In genomic region chr10:3763852-3764625, GRCh38 we compare ENCODE assay signal across 11 cellular contexts. TPM values are rescaled to one million over a fixed set of nuclear protein-coding genes. Genes with fewer than 3 reads are reported as not detected.
DNase-seq lines count a peak whose midpoint lies in the region; ATAC-seq and TF ChIP-seq lines count a peak whose summit lies in the region.
"Had no signal": no experiment of that assay in that cellular context is flagged by ENCODE, and none has a peak within 500 bp of the region (broad histone marks: within the 10 kb centered on the region; RNA-seq: fewer than 3 reads in every experiment).

No MANE protein-coding gene starts in this region.

- H3K36me3 Mint-ChIP-seq in activated CD8-positive, alpha-beta T cell treated with anti-CD3 and anti-CD28 coated beads, Interleukin-2, amount 10 ng/mL, durations not matched to agents 7 days and 5 days (ENCODE audit: low read depth) = peaks cover 5% of the 10 kb centered on the region
- peaks cover 3% of the 10 kb centered on the region for H3K36me3 Mint-ChIP-seq in activated CD8-positive, alpha-beta T cell treated with anti-CD3 and anti-CD28 coated beads for 36 hours (ENCODE audit: low read depth)

- 66% methylated on average over 8 of the region's 8 CpGs for WGBS in SK-N-SH (ENCODE audit: low lambda C conversion rate)
- 45 to 59% (median 55%) methylated on average over 8 of the region's 8 CpGs for WGBS in stomach, 5 donors

- DNase-seq in activated CD8-positive, alpha-beta T cell treated with anti-CD3 and anti-CD28 coated beads, Interleukin-2, amount 10 ng/mL, durations not matched to agents 7 days and 5 days = no peak
- DNase-seq in activated CD8-positive, alpha-beta T cell treated with anti-CD3 and anti-CD28 coated beads for 36 hours = no peak
- no peak for DNase-seq in SK-N-SH
- DNase-seq in fibroblast of the aortic adventitia (ENCODE audit: low read depth) = peak; percentile 80
- no peak for DNase-seq in stomach
- no peak for DNase-seq in SIG-M5 (lab: John Stamatoyannopoulos, UW)
- DNase-seq in activated effector memory CD4-positive, alpha-beta T cell treated with anti-CD3 and anti-CD28 coated beads, Interleukin-2, amount 50 U/mL, for 16 hours = no peak
- DNase-seq: GOT3, NCI-H2171 treated with DMSO at 0.1 percent for 48 hours had no signal

- H3K36me3 ChIP-seq in SK-N-SH (replicated peaks in 1 of 2; ENCODE audit: control insufficient read depth in 1 of 2, insufficient read depth in 2 of 2, low read length in 1 of 2) (no peaks in the 10 kb centered on the region), stomach (no peaks in the 10 kb centered on the region)
- H3K36me3 ChIP-seq: heart left ventricle had no signal

- no peaks in the 10 kb centered on the region for H3K79me2 ChIP-seq in SK-N-SH (ENCODE audit: insufficient read depth)

- no peaks in the 10 kb centered on the region for H3K9me3 Mint-ChIP-seq in activated CD8-positive, alpha-beta T cell treated with anti-CD3 and anti-CD28 coated beads, Interleukin-2, amount 10 ng/mL, durations not matched to agents 7 days and 5 days (ENCODE audit: insufficient read depth)
- H3K9me3 Mint-ChIP-seq in activated CD8-positive, alpha-beta T cell treated with anti-CD3 and anti-CD28 coated beads for 36 hours = peaks cover 4% of the 10 kb centered on the region

- intact Hi-C loops in activated CD8-positive, alpha-beta T cell treated with anti-CD3 and anti-CD28 coated beads for 36 hours (cut with micrococcal nuclease) = no loop called here
- intact Hi-C loops in stomach (cut with DNase I; ENCODE audit: low total_unique reads) = no loop called here

- no peak for TF ChIP-seq POLR2A in stomach (IDR thresholded peaks at IDR 0.05)

- H3K9me3 ChIP-seq in SK-N-SH (no peaks in the 10 kb centered on the region), stomach (no peaks in the 10 kb centered on the region)
- H3K9me3 ChIP-seq: heart left ventricle had no signal

- H3F3A ChIP-seq in SK-N-SH (replicated peaks; ENCODE audit: insufficient read depth) = peaks cover 14% of the 10 kb centered on the region

- peak overlapping the region; percentile 59 for H3K4me3 Mint-ChIP-seq in activated CD8-positive, alpha-beta T cell treated with anti-CD3 and anti-CD28 coated beads, Interleukin-2, amount 10 ng/mL, durations not matched to agents 7 days and 5 days
- H3K4me3 Mint-ChIP-seq in activated CD8-positive, alpha-beta T cell treated with anti-CD3 and anti-CD28 coated beads for 36 hours = no peak overlapping the region

- TF ChIP-seq EP300 in SK-N-SH (IDR thresholded peaks at IDR 0.05; ENCODE audit: borderline replicate concordance in 1 of 2, low read depth in 1 of 2, low read length in 1 of 2) (peak in 1 of 2 experiments; percentile 30; a peak in 1 of 4 replicates), stomach (IDR thresholded peaks at IDR 0.05) (no peak)

- peak overlapping the region; percentile 73 for H3K27ac Mint-ChIP-seq in activated CD8-positive, alpha-beta T cell treated with anti-CD3 and anti-CD28 coated beads, Interleukin-2, amount 10 ng/mL, durations not matched to agents 7 days and 5 days
- no peak overlapping the region for H3K27ac Mint-ChIP-seq in activated CD8-positive, alpha-beta T cell treated with anti-CD3 and anti-CD28 coated beads for 36 hours

- H2AFZ ChIP-seq in SK-N-SH (ENCODE audit: low read depth) = no peak overlapping the region

- H3K9ac ChIP-seq in SK-N-SH = peak overlapping the region; percentile 43; the same call in 1 of the 2 replicates

- H3K4me2 ChIP-seq in SK-N-SH = 0 out of 2 replicates have a peak overlapping the region, but pooled peaks have one; percentile 12

- no peaks in the 10 kb centered on the region for H3K9me2 ChIP-seq in SK-N-SH

- no peak for TF ChIP-seq CTCF in activated CD8-positive, alpha-beta T cell treated with anti-CD3 and anti-CD28 coated beads for 36 hours (IDR thresholded peaks at IDR 0.05)
- no peak for TF ChIP-seq CTCF in SK-N-SH (IDR thresholded peaks at IDR 0.05)
- TF ChIP-seq CTCF in fibroblast of the aortic adventitia (IDR thresholded peaks at IDR 0.05; ENCODE audit: insufficient read depth, low read length) = no peak
- no peak for TF ChIP-seq CTCF in stomach (IDR thresholded peaks at IDR 0.05)

- ATAC-seq in activated CD8-positive, alpha-beta T cell treated with anti-CD3 and anti-CD28 coated beads, Interleukin-2, amount 10 ng/mL, durations not matched to agents 7 days and 5 days = no peak
- ATAC-seq in activated CD8-positive, alpha-beta T cell treated with anti-CD3 and anti-CD28 coated beads for 36 hours = no peak
- no peak for ATAC-seq in GM19035 (IDR thresholded peaks at IDR 0.05; ENCODE audit: unreplicated experiment)

- peaks cover 23 to 27% of the 10 kb centered on the region in 2 experiments for H3K4me1 ChIP-seq in SK-N-SH (ENCODE audit: control insufficient read depth in 1 of 2, insufficient read depth in 2 of 2, low read depth in 1 of 2, low read length in 1 of 2)
- H3K4me1 ChIP-seq in stomach = peaks cover 9 to 49% (median 14%) of the 10 kb centered on the region in 4 donors

- no peaks in the 10 kb centered on the region for H4K20me1 ChIP-seq in SK-N-SH (ENCODE audit: insufficient read depth)

- POLR2A ChIA-PET in activated CD8-positive, alpha-beta T cell treated with anti-CD3 and anti-CD28 coated beads, Interleukin-2, amount 10 ng/mL, durations not matched to agents 7 days and 5 days (lab: Charles Lee) = interaction anchor here (0.5 to 6.6 kb wide), 6 partner anchors 8 to 143 kb away, joined by 3 to 97 read pairs (median 3); partner anchors contain the start of gene KLF6
- POLR2A ChIA-PET in activated CD8-positive, alpha-beta T cell treated with anti-CD3 and anti-CD28 coated beads for 36 hours (lab: Charles Lee) = interaction anchor here (0.5 to 5.4 kb wide), 8 partner anchors 8 to 151 kb away, joined by 3 to 61 read pairs (median 6); partner anchors contain the start of gene KLF6
- POLR2A ChIA-PET in SK-N-SH (lab: Yijun Ruan, JAX) = interaction anchor here (1.2 kb wide), 1 partner anchor 21 kb away, joined by 3 read pairs; the partner anchor contains the start of gene KLF6

- H3K27me3 ChIP-seq in SK-N-SH (ENCODE audit: insufficient read depth) = no peaks in the 10 kb centered on the region
- H3K27me3 ChIP-seq in stomach = no peaks in the 10 kb centered on the region
- H3K27me3 ChIP-seq: heart left ventricle had no signal

- CTCF ChIA-PET in activated CD8-positive, alpha-beta T cell treated with anti-CD3 and anti-CD28 coated beads, Interleukin-2, amount 10 ng/mL, durations not matched to agents 7 days and 5 days (lab: Charles Lee) = interaction anchor here (0.8 to 2.7 kb wide), 4 partner anchors 10 to 47 kb away, joined by 3 to 9 read pairs (median 4); no protein-coding TSS in a partner anchor
- CTCF ChIA-PET in activated CD8-positive, alpha-beta T cell treated with anti-CD3 and anti-CD28 coated beads for 36 hours (lab: Charles Lee) = interaction anchor here (1.3 kb wide), 1 partner anchor 11 kb away, joined by 4 read pairs; no protein-coding TSS in a partner anchor
- CTCF ChIA-PET in SK-N-SH (lab: Yijun Ruan, JAX) = no interaction called here

- H3K27ac ChIP-seq in SK-N-SH (ENCODE audit: low read depth in 2 of 2, low read length in 1 of 2) = peak overlapping the region in 1 of 2 experiments; percentile 65; a peak in 2 of 4 replicates
- peak overlapping the region in 3 of 5 donors; percentile 59 to 72 (median 71) for H3K27ac ChIP-seq in stomach

- H3K4me1 Mint-ChIP-seq in activated CD8-positive, alpha-beta T cell treated with anti-CD3 and anti-CD28 coated beads, Interleukin-2, amount 10 ng/mL, durations not matched to agents 7 days and 5 days (ENCODE audit: low read depth) = peaks cover 77% of the 10 kb centered on the region
- H3K4me1 Mint-ChIP-seq in activated CD8-positive, alpha-beta T cell treated with anti-CD3 and anti-CD28 coated beads for 36 hours (ENCODE audit: low read depth) = peaks cover 70% of the 10 kb centered on the region

- TF ChIP-seq RAD21 in SK-N-SH (IDR thresholded peaks at IDR 0.05; ENCODE audit: low read length) = no peak

- H3K4me3 ChIP-seq in SK-N-SH (ENCODE audit: low read depth in 2 of 2, low read length in 1 of 2) (no peak overlapping the region), fibroblast of the aortic adventitia (ENCODE audit: low read depth, low read length) (no peak overlapping the region), stomach (no peak overlapping the region)
- H3K4me3 ChIP-seq: heart left ventricle had no signal

- H3K27me3 Mint-ChIP-seq in activated CD8-positive, alpha-beta T cell treated with anti-CD3 and anti-CD28 coated beads, Interleukin-2, amount 10 ng/mL, durations not matched to agents 7 days and 5 days (ENCODE audit: low read depth) = no peaks in the 10 kb centered on the region
- peaks cover 2% of the 10 kb centered on the region for H3K27me3 Mint-ChIP-seq in activated CD8-positive, alpha-beta T cell treated with anti-CD3 and anti-CD28 coated beads for 36 hours

TF ChIP-seq in SK-N-SH, 30 proteins besides CTCF, POLR2A, EP300 and RAD21 (continues in another document):
- TF ChIP-seq JUND (IDR thresholded peaks at IDR 0.05) (peak; percentile 26; the same call in 1 of the 2 replicates), ZBTB33 (IDR thresholded peaks at IDR 0.05; ENCODE audit: borderline replicate concordance, low read depth) (no peak), NFIC (IDR thresholded peaks at IDR 0.05; ENCODE audit: borderline replicate concordance) (peak; percentile 17; the same call in 1 of the 2 replicates), GATA2 (CRISPR knock-in tag; IDR thresholded peaks at IDR 0.05) (no peak)

RNA-seq across cellular contexts. Expression of gene KLF6, which starts 21.0 kb away (rescaled TPM):
- total RNA-seq in activated CD8-positive, alpha-beta T cell treated with anti-CD3 and anti-CD28 coated beads, Interleukin-2, amount 10 ng/mL, durations not matched to agents 7 days and 5 days = 100 to 1,000 TPM; 208 to 215 TPM
- total RNA-seq in activated CD8-positive, alpha-beta T cell treated with anti-CD3 and anti-CD28 coated beads for 36 hours = 100 to 1,000 TPM; 116 to 120 TPM
- polyA plus RNA-seq in SK-N-SH (2012; rRNA removed) (127 and 148 TPM in 2 replicates), stomach (10 to 100 TPM; 25.9 to 57.0 (median 31.4) TPM)
- 72.3 and 76.2 TPM in 2 replicates for polyA plus RNA-seq in SK-N-SH (2012; cell fraction: cytosol; rRNA removed)
- 687 and 844 TPM in 2 replicates for polyA plus RNA-seq in SK-N-SH (2012; cell fraction: nucleus; rRNA removed)
- total RNA-seq in fibroblast of the aortic adventitia (ENCODE audit: low replicate concordance) (47.8 and 52.1 TPM in 2 replicates), stomach (100 to 1,000 TPM in 4 of 5 donors, 10 to 100 TPM in 1; 78.2 to 187 (median 119) TPM)
